Comparison of ENCODE assay signal across 11 cellular contexts in the genomic region with DNA sequence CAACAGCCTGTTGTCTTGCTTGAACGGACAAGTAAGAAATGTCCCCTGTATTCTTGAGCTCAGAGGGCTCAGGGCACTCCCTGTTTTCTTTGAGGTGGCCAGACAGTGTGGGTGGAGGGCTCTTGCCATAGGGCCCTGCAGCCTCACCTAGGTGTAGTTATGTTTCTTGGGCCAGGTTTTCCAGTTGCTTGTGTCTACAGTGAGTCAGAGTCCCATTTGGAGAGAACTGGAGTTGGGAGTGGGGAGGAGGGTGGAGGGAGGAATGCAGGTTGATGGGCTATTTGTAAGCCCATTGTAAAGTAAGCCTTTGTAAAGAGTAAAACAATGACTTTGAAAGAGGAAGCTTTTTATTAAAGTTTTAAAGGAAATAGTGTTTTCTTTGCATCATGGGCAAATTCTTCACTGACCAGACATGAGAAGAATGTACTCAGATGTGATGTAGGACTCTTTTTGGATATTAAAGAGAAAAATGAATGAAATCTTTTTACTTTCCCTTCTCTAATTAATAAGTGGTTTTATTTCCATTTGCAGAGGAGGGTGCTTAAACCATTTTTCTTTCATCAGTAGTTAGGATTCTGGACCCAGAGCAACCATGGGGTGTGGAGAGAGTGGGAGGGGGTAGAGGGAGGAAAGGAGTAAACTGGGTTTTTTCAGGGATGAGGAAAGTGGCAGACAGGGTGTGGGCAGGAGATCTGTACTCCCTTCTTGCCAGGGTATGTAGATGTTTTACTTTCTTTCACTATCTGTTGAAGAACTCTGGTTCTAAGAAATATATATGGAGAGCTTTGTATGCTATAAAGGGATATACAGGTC. TPM values are rescaled to one million over a fixed set of nuclear protein-coding genes. Genes with fewer than 3 reads are reported as not detected.
DNase-seq lines count a peak whose midpoint lies in the region; ATAC-seq and TF ChIP-seq lines count a peak whose summit lies in the region.
"Had no signal": no experiment of that assay in that cellular context is flagged by ENCODE, and none has a peak within 500 bp of the region (broad histone marks: within the 10 kb centered on the region; RNA-seq: fewer than 3 reads in every experiment).

No MANE protein-coding gene starts in this region.

- peak overlapping the region; percentile 82 for H3K27ac ChIP-seq in mesenchymal stem cell (ENCODE audit: low read length, poor library complexity, severe bottlenecking)
- H3K27ac ChIP-seq: HL-60 had no signal

- H3K23ac ChIP-seq in mesenchymal stem cell (ENCODE audit: low read length in 2 of 2), result no peak overlapping the region

- no peaks in the 10 kb centered on the region for H3K27me3 ChIP-seq in mesenchymal stem cell (ENCODE audit: control insufficient read depth in 1 of 2, insufficient read depth in 1 of 2, low read length in 2 of 2)

- H2BK120ac ChIP-seq in mesenchymal stem cell (ENCODE audit: low read depth, low read length), result peak overlapping the region; percentile 86

- peak overlapping the region; percentile 63 to 92 for H3K18ac ChIP-seq in mesenchymal stem cell (ENCODE audit: low read depth in 1 of 2, low read length in 2 of 2)

- H3K9ac ChIP-seq in mesenchymal stem cell (ENCODE audit: low read length), result no peak overlapping the region

- H3K4me3 ChIP-seq in LNCaP clone FGC (ENCODE audit: low read depth, low read length) (peak overlapping the region; percentile 47), mesenchymal stem cell (ENCODE audit: insufficient read depth in 1 of 2, low read depth in 1 of 2, low read length in 2 of 2) (no peak overlapping the region)

- ATAC-seq in activated CD4-positive, CD25-positive, alpha-beta regulatory T cell treated with anti-CD3 and anti-CD28 coated beads, Interleukin-2, amount 50 U/mL, for 24 hours, result no peak

- TF ChIP-seq CTCF in LNCaP clone FGC (IDR thresholded peaks at IDR 0.05; ENCODE audit: control insufficient read depth, extremely low read depth, insufficient read depth), result no peak

- peak overlapping the region; percentile 54 to 96 for H2BK12ac ChIP-seq in mesenchymal stem cell (ENCODE audit: low read length in 2 of 2)

- H4K91ac ChIP-seq in mesenchymal stem cell (ENCODE audit: low read length), result peak overlapping the region; percentile 85

- peak overlapping the region in 1 of 2 experiments; percentile 19 for H3K14ac ChIP-seq in mesenchymal stem cell (ENCODE audit: low read length in 2 of 2)

- WGBS in mesenchymal stem cell, result 59% methylated on average over 1 of the region's 1 CpG

- peaks cover 5 to 8% of the 10 kb centered on the region in 2 experiments for H3K36me3 ChIP-seq in mesenchymal stem cell (ENCODE audit: control insufficient read depth in 1 of 2, insufficient read depth in 2 of 2, low read depth in 1 of 2, low read length in 2 of 2)

- H3K9me3 ChIP-seq in mesenchymal stem cell (ENCODE audit: control insufficient read depth, low read length), result no peaks in the 10 kb centered on the region

- no peak overlapping the region for H3K4me2 ChIP-seq in mesenchymal stem cell (ENCODE audit: low read length, poor library complexity, severe bottlenecking)

- H4K8ac ChIP-seq in mesenchymal stem cell (ENCODE audit: low read length), result no peak overlapping the region

- H3K4ac ChIP-seq in mesenchymal stem cell (ENCODE audit: low read depth in 1 of 2, low read length in 2 of 2), result peak overlapping the region; percentile 71 to 97

- H2AFZ ChIP-seq in mesenchymal stem cell (ENCODE audit: low read depth, low read length), result no peak overlapping the region

- peak overlapping the region; percentile 49 for H2BK5ac ChIP-seq in mesenchymal stem cell (ENCODE audit: low read depth, low read length, poor library complexity, severe bottlenecking)

- H2BK15ac ChIP-seq in mesenchymal stem cell (ENCODE audit: low read depth, poor library complexity, severe bottlenecking), result peak overlapping the region; percentile 81

- DNase-seq in A172 (ENCODE audit: low spot score) (peak; percentile 29), LNCaP clone FGC (ENCODE audit: low read depth) (no peak), dermis microvascular lymphatic vessel endothelial cell (ENCODE audit: low read depth in 2 of 2) (peak; percentile 37 to 90), mesenchymal stem cell (no peak), MV-4-11 (lab: John Stamatoyannopoulos, UW) (no peak), dedifferentiated amniotic fluid mesenchymal stem cell (ENCODE audit: extremely low spot score) (no peak), GF-D8 (lab: John Stamatoyannopoulos, UW) (no peak)
- DNase-seq: CD4-positive, CD25-positive, alpha-beta regulatory T cell; stimulated activated CD4-positive, alpha-beta T cell treated with anti-CD3 and anti-CD28 coated beads, Interleukin-4, amount 100 ng/mL, for 4 hours had no signal

- no peaks in the 10 kb centered on the region for H3K79me1 ChIP-seq in mesenchymal stem cell (replicated peaks; ENCODE audit: low read length, poor library complexity, severe bottlenecking)

- H3K4me1 ChIP-seq in mesenchymal stem cell (ENCODE audit: control insufficient read depth, insufficient read depth, low read depth, low read length), result peaks cover 18% of the 10 kb centered on the region

- H2AK5ac ChIP-seq in mesenchymal stem cell (ENCODE audit: low read length, severe bottlenecking), result peak overlapping the region; percentile 83

RNA-seq across cellular contexts. Expression of a gene that starts 45.1 kb away (rescaled TPM):
- total RNA-seq in A172 (2014; rRNA removed; shearing (Covaris generic)), result 196 and 256 TPM in 2 replicates
- total RNA-seq in dermis microvascular lymphatic vessel endothelial cell, result 316 and 401 TPM in 2 replicates
- 94.0 TPM for polyA plus RNA-seq in mesenchymal stem cell (2013, experiment 1 of 2)
- polyA plus RNA-seq in mesenchymal stem cell (2013, experiment 2 of 2), result 86.1 TPM

Comparison
In these comparisons a context has a peak if more than half of its experiments do, and no peak if none do; other contexts are left out.
1. DNase-seq: peak in A172 (single experiment) and dermis microvascular lymphatic vessel endothelial cell (2 of 2); none in LNCaP clone FGC (single experiment), mesenchymal stem cell (single experiment), MV-4-11 (single experiment), dedifferentiated amniotic fluid mesenchymal stem cell (single experiment) and GF-D8 (single experiment).